Comparison of ENCODE assay signal across 19 cellular contexts in genomic region chr16:50036426-50036825, GRCh38. TPM values are rescaled to one million over a fixed set of nuclear protein-coding genes. Genes with fewer than 3 reads are reported as not detected.
DNase-seq lines count a peak whose midpoint lies in the region; TF ChIP-seq lines count a peak whose summit lies in the region.
"Had no signal": no experiment of that assay in that cellular context is flagged by ENCODE, and none has a peak within 500 bp of the region (broad histone marks: within the 10 kb centered on the region; RNA-seq: fewer than 3 reads in every experiment).

No MANE protein-coding gene starts in this region.

- peak; percentile 43 for DNase-seq in NCI-H146 (lab: John Stamatoyannopoulos, UW)
- DNase-seq in NCI-H146 treated with DMSO at 0.1 percent for 48 hours (lab: John Stamatoyannopoulos, UW; ENCODE audit: unreplicated experiment) = no peak
- DNase-seq in COR-L47 (lab: John Stamatoyannopoulos, UW) = peak; percentile 81
- DNase-seq in NCI-H2081 treated with DMSO at 0.1 percent for 48 hours (lab: John Stamatoyannopoulos, UW) = peak; percentile 43
- DNase-seq in colonic mucosa = peak; percentile 32
- no peak for DNase-seq in NCI-H1048 (lab: John Stamatoyannopoulos, UW)
- DNase-seq in activated CD4-positive, alpha-beta T cell treated with anti-CD3 and anti-CD28 coated beads, Interleukin-2, amount 10 ng/mL, durations not matched to agents 7 days and 5 days = no peak
- no peak for DNase-seq in NOMO-1 treated with DMSO at 0.1 percent for 48 hours (lab: John Stamatoyannopoulos, UW; ENCODE audit: unreplicated experiment)
- DNase-seq: CD8-positive, alpha-beta T cell; DND-41; Karpas-422; MG63; NCI-H1092; NCI-H226; NCI-H524; NK-92 treated with Interleukin-12 subunit alpha and Interleukin-12 subunit beta, amount 100 ng/mL, for 24 hours; T-helper 2 cell had no signal

- H3K9me3 Mint-ChIP-seq in activated CD4-positive, alpha-beta T cell treated with anti-CD3 and anti-CD28 coated beads, Interleukin-2, amount 10 ng/mL, durations not matched to agents 7 days and 5 days = no peaks in the 10 kb centered on the region
- H3K9me3 Mint-ChIP-seq: CD8-positive, alpha-beta T cell; IgD-negative memory B cell had no signal

- intact Hi-C loops in colonic mucosa (cut with DNase I) = no loop called here

- POLR2A ChIA-PET in activated CD4-positive, alpha-beta T cell treated with anti-CD3 and anti-CD28 coated beads, Interleukin-2, amount 10 ng/mL, durations not matched to agents 7 days and 5 days (lab: Charles Lee) = no interaction called here

- H3K27me3 Mint-ChIP-seq in activated CD4-positive, alpha-beta T cell treated with anti-CD3 and anti-CD28 coated beads, Interleukin-2, amount 10 ng/mL, durations not matched to agents 7 days and 5 days = no peaks in the 10 kb centered on the region
- H3K27me3 Mint-ChIP-seq: IgD-negative memory B cell had no signal

- no peaks in the 10 kb centered on the region for H3K9me3 ChIP-seq in colonic mucosa
- H3K9me3 ChIP-seq: MG63 had no signal

- H3K9ac ChIP-seq in colonic mucosa (ENCODE audit: low read depth in 2 of 2, low read length in 2 of 2) = no peak overlapping the region

- H3K27ac ChIP-seq in colonic mucosa = no peak overlapping the region
- H3K27ac ChIP-seq: HL-60 had no signal

- H3K4me1 Mint-ChIP-seq in activated CD4-positive, alpha-beta T cell treated with anti-CD3 and anti-CD28 coated beads, Interleukin-2, amount 10 ng/mL, durations not matched to agents 7 days and 5 days = peaks cover 18% of the 10 kb centered on the region

- H3K36me3 Mint-ChIP-seq in activated CD4-positive, alpha-beta T cell treated with anti-CD3 and anti-CD28 coated beads, Interleukin-2, amount 10 ng/mL, durations not matched to agents 7 days and 5 days (ENCODE audit: low read depth) = peaks cover 30% of the 10 kb centered on the region

- H3K4me3 ChIP-seq in colonic mucosa = no peak overlapping the region
- H3K4me3 ChIP-seq: MG63 had no signal

- H3K27me3 ChIP-seq in colonic mucosa = no peaks in the 10 kb centered on the region
- H3K27me3 ChIP-seq: MG63 had no signal

- peaks cover 5% of the 10 kb centered on the region for H3K4me1 ChIP-seq in colonic mucosa

- H3K36me3 ChIP-seq in colonic mucosa = no peaks in the 10 kb centered on the region
- H3K36me3 ChIP-seq: MG63 had no signal

- TF ChIP-seq CTCF in colonic mucosa (IDR thresholded peaks at IDR 0.05) = no peak

- no peak overlapping the region for H3K27ac Mint-ChIP-seq in activated CD4-positive, alpha-beta T cell treated with anti-CD3 and anti-CD28 coated beads, Interleukin-2, amount 10 ng/mL, durations not matched to agents 7 days and 5 days
- H3K27ac Mint-ChIP-seq: CD8-positive, alpha-beta T cell had no signal

- CTCF ChIA-PET in activated CD4-positive, alpha-beta T cell treated with anti-CD3 and anti-CD28 coated beads, Interleukin-2, amount 10 ng/mL, durations not matched to agents 7 days and 5 days (lab: Charles Lee) = interaction anchor here (1.0 to 1.9 kb wide), 3 partner anchors 11 to 61 kb away, joined by 3 to 8 read pairs (median 4); partner anchors contain the start of gene CNEP1R1

- H3K4me3 Mint-ChIP-seq in activated CD4-positive, alpha-beta T cell treated with anti-CD3 and anti-CD28 coated beads, Interleukin-2, amount 10 ng/mL, durations not matched to agents 7 days and 5 days = no peak overlapping the region
- H3K4me3 Mint-ChIP-seq: CD8-positive, alpha-beta T cell; IgD-negative memory B cell had no signal

RNA-seq across cellular contexts. Expression of gene CNEP1R1, which starts 11.4 kb away (rescaled TPM):
- total RNA-seq in colonic mucosa = 10 to 100 TPM; 13.4 to 22.4 TPM
- 10 to 100 TPM; 22.7 to 29.1 TPM for total RNA-seq in activated CD4-positive, alpha-beta T cell treated with anti-CD3 and anti-CD28 coated beads, Interleukin-2, amount 10 ng/mL, durations not matched to agents 7 days and 5 days

RNA-seq across cellular contexts. Expression of gene HEATR3, which starts 29.3 kb away (rescaled TPM):
- total RNA-seq in colonic mucosa = 10 to 100 TPM; 18.1 to 26.9 TPM
- total RNA-seq in activated CD4-positive, alpha-beta T cell treated with anti-CD3 and anti-CD28 coated beads, Interleukin-2, amount 10 ng/mL, durations not matched to agents 7 days and 5 days = 10 to 100 TPM; 21.5 to 21.6 TPM

Comparison
In these comparisons a context has a peak if more than half of its experiments do, and no peak if none do; other contexts are left out.
1. DNase-seq: peak in NCI-H146 (single experiment), COR-L47 (single experiment), NCI-H2081 treated with DMSO at 0.1 percent for 48 hours (single experiment) and colonic mucosa (single experiment); none in NCI-H146 treated with DMSO at 0.1 percent for 48 hours (single experiment), NCI-H1048 (single experiment), activated CD4-positive, alpha-beta T cell treated with anti-CD3 and anti-CD28 coated beads, Interleukin-2, amount 10 ng/mL, durations not matched to agents 7 days and 5 days (single experiment) and NOMO-1 treated with DMSO at 0.1 percent for 48 hours (single experiment).